ENCODE assay signal across 16 cellular contexts in the genomic region with DNA sequence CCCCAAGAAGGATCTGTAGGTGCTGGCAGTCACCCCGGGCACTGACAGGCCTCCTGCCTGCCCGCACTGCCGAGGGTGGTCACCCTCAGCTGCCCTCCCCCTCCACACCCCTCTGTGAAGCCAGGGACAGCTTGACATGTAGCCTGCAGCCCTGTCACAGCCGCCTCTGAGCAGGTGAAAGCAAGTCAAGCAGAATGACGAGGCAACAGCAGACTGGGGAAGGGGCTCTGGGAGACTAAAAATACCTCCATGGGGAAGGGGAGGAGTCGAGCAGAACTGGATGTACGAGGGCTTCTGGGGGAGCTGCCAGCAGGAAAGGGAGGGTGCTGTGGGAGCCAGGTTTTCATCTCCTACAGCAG.
A peak's percentile ranks its signal among the peaks of the same experiment; 100 is the strongest.
DNase-seq lines count a peak whose midpoint lies in the region; ATAC-seq and TF ChIP-seq lines count a peak whose summit lies in the region.
"Had no signal": no experiment of that assay in that cellular context is flagged by ENCODE, and none has a peak within 500 bp of the region (broad histone marks: within the 10 kb centered on the region; RNA-seq: fewer than 3 reads in every experiment).

No MANE protein-coding gene starts in this region.

- 30% methylated on average over 5 of the region's 7 CpGs for WGBS in esophagus muscularis mucosa

- peak overlapping the region; percentile 54 for H3K27ac Mint-ChIP-seq in stimulated activated naive B cell treated with anti-CD40 and anti-IgM and Interleukin-4, amounts not matched to agents 10 μg/mL and 1 μg/mL and 100 μg/mL, for 72 hours
- H3K27ac Mint-ChIP-seq: HFFc6 had no signal

- in situ Hi-C loops in ACHN (cut with HindIII; ENCODE audit: low pct_ligation_motif_present, low pct_unique_long_range_greater_than_20kb, low sequenced_read_pairs), result no loop called here

- no peaks in the 10 kb centered on the region for H3K9me3 Mint-ChIP-seq in stimulated activated naive B cell treated with anti-CD40 and anti-IgM and Interleukin-4, amounts not matched to agents 10 μg/mL and 1 μg/mL and 100 μg/mL, for 72 hours
- H3K9me3 Mint-ChIP-seq: HFFc6, neural crest cell had no signal

- peaks cover 0 to 4% of the 10 kb centered on the region in 2 donors for H3K36me3 Mint-ChIP-seq in stimulated activated naive B cell treated with anti-CD40 and anti-IgM and Interleukin-4, amounts not matched to agents 10 μg/mL and 1 μg/mL and 100 μg/mL, for 72 hours

- DNase-seq in MG63 (peak; percentile 44), esophagus muscularis mucosa (ENCODE audit: extremely low spot score) (no peak), mucosa of descending colon (no peak), ACHN (no peak)
- DNase-seq in stimulated activated naive B cell treated with anti-CD40 and anti-IgM and Interleukin-4, amounts not matched to agents 10 μg/mL and 1 μg/mL and 100 μg/mL, for 72 hours, result no peak
- no peak for DNase-seq in stimulated activated CD4-positive, alpha-beta T cell treated with anti-CD3 and anti-CD28 coated beads, Interleukin-4, amount 100 ng/mL, for 4 hours
- DNase-seq in stimulated activated CD4-positive, alpha-beta T cell treated with anti-CD3 and anti-CD28 coated beads, Interleukin-15, amount 100 ng/mL, for 24 hours, result no peak
- DNase-seq in stimulated activated CD4-positive, alpha-beta T cell treated with anti-CD3 and anti-CD28 coated beads, Interleukin-2, amount 100 ng/mL, for 24 hours, result no peak
- DNase-seq: activated naive CD4-positive, alpha-beta T cell treated with anti-CD3 and anti-CD28 coated beads, Interleukin-2, amount 50 U/mL, for 16 hours; HFFc6; Karpas-422; mesenchymal stem cell; NCI-H1092; NCI-H524 had no signal

- no peak for TF ChIP-seq POLR2A in esophagus muscularis mucosa (IDR thresholded peaks at IDR 0.05; ENCODE audit: low read depth)

- intact Hi-C loops in esophagus muscularis mucosa (cut with DNase I), result loop anchor here (10.0 kb wide), 2 partner anchors 89 to 179 kb away; partner anchors contain the start of gene DPF3
- intact Hi-C loops in mucosa of descending colon (cut with DNase I, micrococcal nuclease), result no loop called here

- H3K36me3 ChIP-seq in MG63, result no peaks in the 10 kb centered on the region; the same call in 1 of the 2 replicates
- peaks cover 0 to 8% (median 0%) of the 10 kb centered on the region in 4 donors for H3K36me3 ChIP-seq in esophagus muscularis mucosa
- H3K36me3 ChIP-seq in mucosa of descending colon (ENCODE audit: low read depth), result no peaks in the 10 kb centered on the region

- H3K4me1 ChIP-seq in esophagus muscularis mucosa (peaks cover 18 to 35% (median 22%) of the 10 kb centered on the region in 4 donors), mucosa of descending colon (ENCODE audit: low read depth) (no peaks in the 10 kb centered on the region)

- H3K9me3 ChIP-seq in MG63 (no peaks in the 10 kb centered on the region), esophagus muscularis mucosa (no peaks in the 10 kb centered on the region), mucosa of descending colon (no peaks in the 10 kb centered on the region)

- H3K4me3 ChIP-seq in MG63, result no peak overlapping the region
- H3K4me3 ChIP-seq in esophagus muscularis mucosa, result no peak overlapping the region
- H3K4me3 ChIP-seq in mucosa of descending colon, result no peak overlapping the region

- TF ChIP-seq CTCF in esophagus muscularis mucosa (IDR thresholded peaks at IDR 0.05), result no peak
- TF ChIP-seq CTCF in mucosa of descending colon (IDR thresholded peaks at IDR 0.05), result no peak

- H3K4me3 Mint-ChIP-seq in stimulated activated naive B cell treated with anti-CD40 and anti-IgM and Interleukin-4, amounts not matched to agents 10 μg/mL and 1 μg/mL and 100 μg/mL, for 72 hours, result no peak overlapping the region
- H3K4me3 Mint-ChIP-seq: HFFc6, neural crest cell had no signal

- H3K4me1 Mint-ChIP-seq in stimulated activated naive B cell treated with anti-CD40 and anti-IgM and Interleukin-4, amounts not matched to agents 10 μg/mL and 1 μg/mL and 100 μg/mL, for 72 hours, result peaks cover 47 to 53% of the 10 kb centered on the region in 2 donors

- H3K27ac ChIP-seq in esophagus muscularis mucosa (replicated peaks in 1 of 4), result peak overlapping the region in 3 of 4 donors; percentile 44 to 67 (median 65)

- H3K27me3 Mint-ChIP-seq in stimulated activated naive B cell treated with anti-CD40 and anti-IgM and Interleukin-4, amounts not matched to agents 10 μg/mL and 1 μg/mL and 100 μg/mL, for 72 hours, result no peaks in the 10 kb centered on the region

- H3K27me3 ChIP-seq in MG63 (no peaks in the 10 kb centered on the region), esophagus muscularis mucosa (no peaks in the 10 kb centered on the region)

- peak; percentile 5 for ATAC-seq in mucosa of descending colon
- ATAC-seq in stimulated activated naive B cell treated with anti-CD40 and anti-IgM and Interleukin-4, amounts not matched to agents 10 μg/mL and 1 μg/mL and 100 μg/mL, for 72 hours (replicated peaks), result peak; percentile 11 to 33
- ATAC-seq: sciatic nerve had no signal

- no peak for TF ChIP-seq EP300 in esophagus muscularis mucosa (IDR thresholded peaks at IDR 0.05)
